ENCODE assay signal across 12 cellular contexts in the genomic region with DNA sequence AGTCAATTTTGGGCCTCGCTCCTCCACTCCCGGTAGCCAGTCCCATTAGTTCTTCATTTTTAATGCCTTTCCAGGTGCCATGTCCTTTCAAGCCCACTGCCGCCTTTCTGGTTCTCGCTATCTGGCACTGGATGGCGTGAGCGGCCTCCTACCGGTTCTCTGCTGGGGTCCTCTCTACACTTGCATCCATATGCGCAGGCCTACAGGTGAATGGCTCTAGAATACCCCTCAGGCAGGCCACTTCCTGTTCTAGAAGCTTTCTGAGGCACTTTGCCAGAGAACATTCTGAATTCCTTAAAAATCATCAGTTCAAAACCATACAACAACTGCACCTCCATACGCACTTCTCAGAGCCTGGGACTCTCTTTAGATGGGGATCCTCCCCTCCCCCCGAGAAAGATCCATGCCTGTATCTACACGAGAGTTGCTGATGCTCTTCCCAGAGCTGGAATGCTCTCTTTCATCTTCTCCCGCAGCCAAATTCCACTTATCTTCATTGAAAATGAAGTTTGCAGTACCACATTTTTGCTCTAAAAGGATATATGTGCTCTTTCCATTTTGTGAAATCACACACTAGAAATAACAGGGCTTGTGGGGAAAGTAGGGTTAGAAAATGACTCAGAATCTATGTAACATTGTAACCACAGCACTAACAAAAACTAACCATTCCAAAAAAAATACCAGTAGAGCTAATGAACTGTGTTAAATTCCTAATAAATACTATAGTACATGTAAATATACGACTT. TPM values are rescaled to one million over a fixed set of nuclear protein-coding genes. Genes with fewer than 3 reads are reported as not detected.
DNase-seq lines count a peak whose midpoint lies in the region; ATAC-seq and TF ChIP-seq lines count a peak whose summit lies in the region.
"Had no signal": no experiment of that assay in that cellular context is flagged by ENCODE, and none has a peak within 500 bp of the region (broad histone marks: within the 10 kb centered on the region; RNA-seq: fewer than 3 reads in every experiment).

No MANE protein-coding gene starts in this region.

- H3K27me3 ChIP-seq in iPS-20b (ENCODE audit: insufficient read depth, low read length), result no peaks in the 10 kb centered on the region
- H3K27me3 ChIP-seq: gastrocnemius medialis had no signal

- peak overlapping the region; percentile 18; the same call in 1 of the 2 replicates for H3K9ac ChIP-seq in iPS-20b (ENCODE audit: low read depth, low read length)

- intact Hi-C loops in activated T-helper 2 cell treated with anti-CD3 and anti-CD28 coated beads, Interferon-gamma antibody, Interleukin-2, Interleukin-4, amounts not matched to agents 10 μg/mL and 5 μg/mL and 100 μg/mL, durations not matched to agents 14 hours and 24 hours and 36 hours (cut with micrococcal nuclease), result no loop called here

- peak overlapping the region; percentile 69; the same call in 1 of the 2 replicates for H3K4me3 ChIP-seq in iPS-20b (ENCODE audit: low read length)

- no peak for DNase-seq in activated naive CD4-positive, alpha-beta T cell treated with anti-CD3 and anti-CD28 coated beads, Interleukin-2, amount 10 ng/mL, durations not matched to agents 7 days and 5 days
- no peak for DNase-seq in activated naive CD4-positive, alpha-beta T cell treated with anti-CD3 and anti-CD28 coated beads, Interleukin-2, amount 50 U/mL, for 72 hours (ENCODE audit: low spot score in 2 of 2)
- DNase-seq in activated T-helper 2 cell treated with anti-CD3 and anti-CD28 coated beads, Interferon-gamma antibody, Interleukin-2, Interleukin-4, amounts not matched to agents 10 μg/mL and 5 μg/mL and 100 μg/mL, durations not matched to agents 14 hours and 24 hours and 36 hours (ENCODE audit: low spot score), result no peak
- DNase-seq in type B pancreatic cell (ENCODE audit: extremely low spot score, unreplicated experiment), result no peak
- DNase-seq in activated CD4-positive, alpha-beta T cell treated with anti-CD3 and anti-CD28 coated beads for 4 hours, result no peak
- DNase-seq: gastrocnemius medialis; NCI-H510A; stimulated activated naive CD4-positive, alpha-beta T cell treated with Interleukin-2 at 50 U/mL for 16 hours had no signal

- no peaks in the 10 kb centered on the region for H3K36me3 Mint-ChIP-seq in activated naive CD4-positive, alpha-beta T cell treated with anti-CD3 and anti-CD28 coated beads, Interleukin-2, amount 10 ng/mL, durations not matched to agents 7 days and 5 days
- H3K36me3 Mint-ChIP-seq in activated naive CD4-positive, alpha-beta T cell treated with anti-CD3 and anti-CD28 coated beads, Interleukin-2, amount 50 U/mL, for 72 hours, result peaks cover 0 to 11% of the 10 kb centered on the region in 2 donors
- no peaks in the 10 kb centered on the region for H3K36me3 Mint-ChIP-seq in activated T-helper 2 cell treated with anti-CD3 and anti-CD28 coated beads, Interferon-gamma antibody, Interleukin-2, Interleukin-4, amounts not matched to agents 10 μg/mL and 5 μg/mL and 100 μg/mL, durations not matched to agents 14 hours and 24 hours and 36 hours (ENCODE audit: low read depth)
- H3K36me3 Mint-ChIP-seq in type B pancreatic cell, result peaks cover 4% of the 10 kb centered on the region

- H3K4me1 Mint-ChIP-seq in activated naive CD4-positive, alpha-beta T cell treated with anti-CD3 and anti-CD28 coated beads, Interleukin-2, amount 10 ng/mL, durations not matched to agents 7 days and 5 days, result peaks cover 14% of the 10 kb centered on the region
- H3K4me1 Mint-ChIP-seq in activated T-helper 2 cell treated with anti-CD3 and anti-CD28 coated beads, Interferon-gamma antibody, Interleukin-2, Interleukin-4, amounts not matched to agents 10 μg/mL and 5 μg/mL and 100 μg/mL, durations not matched to agents 14 hours and 24 hours and 36 hours (ENCODE audit: low read depth), result peaks cover 12% of the 10 kb centered on the region
- peaks cover 29% of the 10 kb centered on the region for H3K4me1 Mint-ChIP-seq in type B pancreatic cell (ENCODE audit: unreplicated experiment)

- TF ChIP-seq CTCF in type B pancreatic cell (conservative IDR thresholded peaks at IDR 0.05), result no peak

- H3K27ac ChIP-seq in iPS-20b (ENCODE audit: low read length), result peak overlapping the region; percentile 67

- peak overlapping the region; percentile 65 for H3K4me3 Mint-ChIP-seq in activated naive CD4-positive, alpha-beta T cell treated with anti-CD3 and anti-CD28 coated beads, Interleukin-2, amount 10 ng/mL, durations not matched to agents 7 days and 5 days
- H3K4me3 Mint-ChIP-seq in activated T-helper 2 cell treated with anti-CD3 and anti-CD28 coated beads, Interferon-gamma antibody, Interleukin-2, Interleukin-4, amounts not matched to agents 10 μg/mL and 5 μg/mL and 100 μg/mL, durations not matched to agents 14 hours and 24 hours and 36 hours (ENCODE audit: low read depth), result peak overlapping the region; percentile 62
- peak overlapping the region; percentile 88 for H3K4me3 Mint-ChIP-seq in type B pancreatic cell

- peaks cover 68% of the 10 kb centered on the region for H3K27me3 Mint-ChIP-seq in activated naive CD4-positive, alpha-beta T cell treated with anti-CD3 and anti-CD28 coated beads, Interleukin-2, amount 10 ng/mL, durations not matched to agents 7 days and 5 days
- peaks cover 49% of the 10 kb centered on the region for H3K27me3 Mint-ChIP-seq in activated T-helper 2 cell treated with anti-CD3 and anti-CD28 coated beads, Interferon-gamma antibody, Interleukin-2, Interleukin-4, amounts not matched to agents 10 μg/mL and 5 μg/mL and 100 μg/mL, durations not matched to agents 14 hours and 24 hours and 36 hours (ENCODE audit: low read depth)
- H3K27me3 Mint-ChIP-seq in type B pancreatic cell, result no peaks in the 10 kb centered on the region

- peaks cover 14% of the 10 kb centered on the region; the same call in 1 of the 2 replicates for H3K4me1 ChIP-seq in iPS-20b (ENCODE audit: insufficient read depth, low read length)
- H3K4me1 ChIP-seq: prostate gland had no signal

- no peaks in the 10 kb centered on the region for H3K9me3 ChIP-seq in iPS-20b (ENCODE audit: insufficient read depth, low read depth, low read length)
- H3K9me3 ChIP-seq: gastrocnemius medialis, prostate gland had no signal

- no peaks in the 10 kb centered on the region for H3K9me3 Mint-ChIP-seq in activated naive CD4-positive, alpha-beta T cell treated with anti-CD3 and anti-CD28 coated beads, Interleukin-2, amount 10 ng/mL, durations not matched to agents 7 days and 5 days
- H3K9me3 Mint-ChIP-seq in activated naive CD4-positive, alpha-beta T cell treated with anti-CD3 and anti-CD28 coated beads, Interleukin-2, amount 50 U/mL, for 72 hours, result no peaks in the 10 kb centered on the region
- no peaks in the 10 kb centered on the region for H3K9me3 Mint-ChIP-seq in activated T-helper 2 cell treated with anti-CD3 and anti-CD28 coated beads, Interferon-gamma antibody, Interleukin-2, Interleukin-4, amounts not matched to agents 10 μg/mL and 5 μg/mL and 100 μg/mL, durations not matched to agents 14 hours and 24 hours and 36 hours
- H3K9me3 Mint-ChIP-seq in type B pancreatic cell, result no peaks in the 10 kb centered on the region

- CTCF ChIA-PET in activated naive CD4-positive, alpha-beta T cell treated with anti-CD3 and anti-CD28 coated beads, Interleukin-2, amount 10 ng/mL, durations not matched to agents 7 days and 5 days (lab: Charles Lee), result no interaction called here

- H3K27ac Mint-ChIP-seq in activated naive CD4-positive, alpha-beta T cell treated with anti-CD3 and anti-CD28 coated beads, Interleukin-2, amount 10 ng/mL, durations not matched to agents 7 days and 5 days, result no peak overlapping the region
- no peak overlapping the region for H3K27ac Mint-ChIP-seq in activated naive CD4-positive, alpha-beta T cell treated with anti-CD3 and anti-CD28 coated beads, Interleukin-2, amount 50 U/mL, for 72 hours
- no peak overlapping the region for H3K27ac Mint-ChIP-seq in activated T-helper 2 cell treated with anti-CD3 and anti-CD28 coated beads, Interferon-gamma antibody, Interleukin-2, Interleukin-4, amounts not matched to agents 10 μg/mL and 5 μg/mL and 100 μg/mL, durations not matched to agents 14 hours and 24 hours and 36 hours
- H3K27ac Mint-ChIP-seq in type B pancreatic cell, result peak overlapping the region; percentile 29

- H3K36me3 ChIP-seq in iPS-20b (ENCODE audit: insufficient read depth, low read depth, low read length), result peaks cover 10% of the 10 kb centered on the region
- H3K36me3 ChIP-seq: gastrocnemius medialis, prostate gland had no signal

- ATAC-seq in activated naive CD4-positive, alpha-beta T cell treated with anti-CD3 and anti-CD28 coated beads, Interleukin-2, amount 50 U/mL, for 72 hours, result no peak
- ATAC-seq in HG02571 (IDR thresholded peaks at IDR 0.05; ENCODE audit: unreplicated experiment) (no peak), GM19467 (IDR thresholded peaks at IDR 0.05; ENCODE audit: unreplicated experiment) (no peak)

RNA-seq across cellular contexts. Expression of gene LHFPL2, which starts 1.4 kb away (rescaled TPM):
- total RNA-seq in activated naive CD4-positive, alpha-beta T cell treated with anti-CD3 and anti-CD28 coated beads, Interleukin-2, amount 50 U/mL, for 72 hours, result under 1 TPM; 0.16 to 0.18 TPM
- total RNA-seq in activated T-helper 2 cell treated with anti-CD3 and anti-CD28 coated beads, Interferon-gamma antibody, Interleukin-2, Interleukin-4, amounts not matched to agents 10 μg/mL and 5 μg/mL and 100 μg/mL, durations not matched to agents 14 hours and 24 hours and 36 hours, result 0.09 and 0.16 TPM in 2 replicates
- 17.9 and 35.3 TPM in 2 replicates for total RNA-seq in type B pancreatic cell (ENCODE audit: low replicate concordance)

Comparison
In these comparisons a context has a peak if more than half of its experiments do, and no peak if none do; other contexts are left out.
1. RNA of gene LHFPL2, which starts 1.4 kb away (total RNA-seq): 17.9 to 35.3 TPM in type B pancreatic cell; 0.16 to 0.18 TPM in activated naive CD4-positive, alpha-beta T cell treated with anti-CD3 and anti-CD28 coated beads, Interleukin-2, amount 50 U/mL, for 72 hours and 0.09 to 0.16 TPM in activated T-helper 2 cell treated with anti-CD3 and anti-CD28 coated beads, Interferon-gamma antibody, Interleukin-2, Interleukin-4, amounts not matched to agents 10 μg/mL and 5 μg/mL and 100 μg/mL, durations not matched to agents 14 hours and 24 hours and 36 hours; every median in the first group is over 10 times any median in the second.
2. Peak in every context shown above with its lines, with median percentiles within 50 percentile points of each other: H3K4me3 Mint-ChIP-seq.